12 cellular contexts compared by ENCODE assay signal in genomic region chr10:72084094-72084459, GRCh38.
DNase-seq lines count a peak whose midpoint lies in the region.
"Had no signal": no experiment of that assay in that cellular context is flagged by ENCODE, and none has a peak within 500 bp of the region (broad histone marks: within the 10 kb centered on the region; RNA-seq: fewer than 3 reads in every experiment).

No MANE protein-coding gene starts in this region.

- H3K27me3 ChIP-seq in effector memory CD4-positive, alpha-beta T cell (replicated peaks; ENCODE audit: control insufficient read depth, insufficient read depth, low read length, poor library complexity, severe bottlenecking), result no peaks in the 10 kb centered on the region

- H3K36me3 Mint-ChIP-seq in T-helper 1 cell treated with Interleukin-12 subunit alpha and Interleukin-12 subunit beta and Interleukin-4 antibody, amounts not matched to agents 30 μg/mL and 1 μg/mL, for 36 hours (ENCODE audit: low read depth), result peaks cover 47% of the 10 kb centered on the region

- no peaks in the 10 kb centered on the region for H3K27me3 Mint-ChIP-seq in T-helper 1 cell treated with Interleukin-12 subunit alpha and Interleukin-12 subunit beta and Interleukin-4 antibody, amounts not matched to agents 30 μg/mL and 1 μg/mL, for 36 hours (ENCODE audit: low read depth)

- DNase-seq in activated T-cell treated with anti-CD3 and anti-CD28 coated beads for 48 hours (ENCODE audit: low read depth), result peak; percentile 49
- peak; percentile 56 to 60 (median 57) for DNase-seq in effector memory CD4-positive, alpha-beta T cell
- DNase-seq in stimulated activated CD8-positive, alpha-beta memory T cell treated with anti-CD3 and anti-CD28 coated beads, Interleukin-15, amount 100 ng/mL, for 4 hours (ENCODE audit: low read depth in 2 of 2), result peak; percentile 36 to 51
- no peak for DNase-seq in HPDE6-E6E7 (ENCODE audit: extremely low spot score)
- no peak for DNase-seq in NCI-H2081 treated with DMSO at 0.1 percent for 48 hours (lab: John Stamatoyannopoulos, UW)
- DNase-seq in DMS79 (lab: John Stamatoyannopoulos, UW), result no peak
- no peak for DNase-seq in SW 1271 (lab: John Stamatoyannopoulos, UW)
- DNase-seq: Calu3, GM23248 had no signal

- H3K4me3 Mint-ChIP-seq in T-helper 1 cell treated with Interleukin-12 subunit alpha and Interleukin-12 subunit beta and Interleukin-4 antibody, amounts not matched to agents 30 μg/mL and 1 μg/mL, for 36 hours, result peak overlapping the region; percentile 98
- H3K4me3 Mint-ChIP-seq: dendritic cell treated with granulocyte-macrophage colony-stimulating factor and Interleukin-4, amounts not matched to agents 40 ng/mL and 50 ng/mL, for 4 days had no signal

- peak overlapping the region; percentile 51 for H3K4me3 ChIP-seq in effector memory CD4-positive, alpha-beta T cell (ENCODE audit: insufficient read depth, low read depth, low read length, poor library complexity, severe bottlenecking)
- H3K4me3 ChIP-seq: GM23248, skin epidermis had no signal

- no peaks in the 10 kb centered on the region for H3K9me3 ChIP-seq in effector memory CD4-positive, alpha-beta T cell (ENCODE audit: control insufficient read depth, low read length)

- peaks cover 73% of the 10 kb centered on the region for H3K4me1 ChIP-seq in effector memory CD4-positive, alpha-beta T cell (ENCODE audit: control insufficient read depth, insufficient read depth, low read length, poor library complexity, severe bottlenecking)

- H3K9me3 Mint-ChIP-seq in T-helper 1 cell treated with Interleukin-12 subunit alpha and Interleukin-12 subunit beta and Interleukin-4 antibody, amounts not matched to agents 30 μg/mL and 1 μg/mL, for 36 hours, result no peaks in the 10 kb centered on the region
- H3K9me3 Mint-ChIP-seq: dendritic cell treated with granulocyte-macrophage colony-stimulating factor and Interleukin-4, amounts not matched to agents 40 ng/mL and 50 ng/mL, for 4 days had no signal

- H3K4me1 Mint-ChIP-seq in T-helper 1 cell treated with Interleukin-12 subunit alpha and Interleukin-12 subunit beta and Interleukin-4 antibody, amounts not matched to agents 30 μg/mL and 1 μg/mL, for 36 hours (ENCODE audit: low read depth), result peaks cover 69% of the 10 kb centered on the region

- peaks cover 54% of the 10 kb centered on the region for H3K36me3 ChIP-seq in effector memory CD4-positive, alpha-beta T cell (ENCODE audit: control insufficient read depth, insufficient read depth, low read length)

- H3K27ac ChIP-seq in effector memory CD4-positive, alpha-beta T cell (ENCODE audit: insufficient read depth, low read length, poor library complexity, severe bottlenecking), result peak overlapping the region; percentile 93
- H3K27ac ChIP-seq: GM23248 had no signal

- peak overlapping the region; percentile 83 for H3K27ac Mint-ChIP-seq in T-helper 1 cell treated with Interleukin-12 subunit alpha and Interleukin-12 subunit beta and Interleukin-4 antibody, amounts not matched to agents 30 μg/mL and 1 μg/mL, for 36 hours
- H3K27ac Mint-ChIP-seq: dendritic cell treated with granulocyte-macrophage colony-stimulating factor and Interleukin-4, amounts not matched to agents 40 ng/mL and 50 ng/mL, for 4 days had no signal

Comparison
In these comparisons a context has a peak if more than half of its experiments do, and no peak if none do; other contexts are left out.
1. DNase-seq: peak in activated T-cell treated with anti-CD3 and anti-CD28 coated beads for 48 hours (single experiment), effector memory CD4-positive, alpha-beta T cell (3 of 3) and stimulated activated CD8-positive, alpha-beta memory T cell treated with anti-CD3 and anti-CD28 coated beads, Interleukin-15, amount 100 ng/mL, for 4 hours (2 of 2); none in HPDE6-E6E7 (single experiment), NCI-H2081 treated with DMSO at 0.1 percent for 48 hours (single experiment), DMS79 (single experiment) and SW 1271 (0 of 2).